Comparison of ENCODE assay signal across 19 cellular contexts in the genomic region with DNA sequence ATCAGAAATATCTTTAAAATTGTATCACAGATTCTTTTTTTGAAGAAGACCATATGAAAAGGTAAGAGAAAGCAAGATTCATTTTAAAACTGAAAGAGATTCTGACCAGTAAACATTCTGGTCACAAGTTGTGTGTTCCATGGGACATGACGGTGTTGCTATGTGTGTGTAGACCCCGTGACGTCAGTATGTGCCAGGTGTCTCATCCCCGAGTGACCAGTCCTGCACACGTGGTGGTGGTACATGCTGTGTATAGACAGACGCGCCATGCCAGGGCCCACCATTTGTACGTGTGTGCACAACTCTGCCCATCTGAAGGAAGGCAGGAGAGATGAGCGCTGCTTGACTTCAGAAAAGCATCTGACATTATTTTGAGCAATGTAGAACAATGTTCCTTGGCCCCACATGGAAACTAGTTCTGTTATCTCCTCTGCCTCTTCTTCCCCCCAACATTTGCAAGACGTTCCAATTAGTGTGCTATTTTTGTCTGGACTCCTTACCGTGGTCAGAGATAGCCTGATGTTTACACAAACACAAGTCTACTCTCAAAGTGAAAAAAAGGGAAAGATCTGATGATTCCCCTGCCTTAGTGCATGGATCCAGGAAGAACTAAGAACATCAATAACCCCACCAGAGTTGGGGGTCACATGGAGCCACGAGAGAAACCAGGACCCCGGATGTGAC. TPM values are rescaled to one million over a fixed set of nuclear protein-coding genes. Genes with fewer than 3 reads are reported as not detected.
DNase-seq lines count a peak whose midpoint lies in the region; ATAC-seq and TF ChIP-seq lines count a peak whose summit lies in the region.
"Had no signal": no experiment of that assay in that cellular context is flagged by ENCODE, and none has a peak within 500 bp of the region (broad histone marks: within the 10 kb centered on the region; RNA-seq: fewer than 3 reads in every experiment).

No MANE protein-coding gene starts in this region.

- no peak for ATAC-seq in CD8-positive, alpha-beta T cell
- ATAC-seq in natural killer cell, result no peak
- no peak for ATAC-seq in GM18505 (IDR thresholded peaks at IDR 0.05; ENCODE audit: unreplicated experiment)
- ATAC-seq: body of pancreas; stimulated activated naive CD8-positive, alpha-beta T cell treated with anti-CD3 and anti-CD28 coated beads, Interleukin-15, amount 100 ng/mL, for 72 hours had no signal

- no peak overlapping the region for H3K4me3 Mint-ChIP-seq in CD8-positive, alpha-beta T cell
- no peak overlapping the region for H3K4me3 Mint-ChIP-seq in activated T-helper 1 cell treated with anti-CD3 and anti-CD28 coated beads, Interleukin-12 subunit alpha, Interleukin-12 subunit beta, Interleukin-2, Interleukin-4 antibody, amounts not matched to agents 30 ng/mL and 10 ng/mL and 1 ng/mL, durations not matched to agents 14 hours and 24 hours and 36 hours
- no peak overlapping the region for H3K4me3 Mint-ChIP-seq in natural killer cell
- H3K4me3 Mint-ChIP-seq in neural progenitor cell, result no peak overlapping the region
- H3K4me3 Mint-ChIP-seq: activated naive CD4-positive, alpha-beta T cell treated with anti-CD3 and anti-CD28 coated beads, Interleukin-2, amount 10 ng/mL, durations not matched to agents 7 days and 5 days; stimulated activated naive CD8-positive, alpha-beta T cell treated with anti-CD3 and anti-CD28 coated beads, Interleukin-15, amount 100 ng/mL, for 72 hours had no signal

- no peak for DNase-seq in CD8-positive, alpha-beta T cell
- DNase-seq in GM20000 (ENCODE audit: low spot score) (peak; percentile 45), natural killer cell (no peak), NCI-H1092 (lab: John Stamatoyannopoulos, UW) (no peak), D341Med (ENCODE audit: low spot score) (no peak), neural progenitor cell (ENCODE audit: low spot score) (no peak)
- no peak for DNase-seq in activated T-helper 1 cell treated with anti-CD3 and anti-CD28 coated beads, Interleukin-12 subunit alpha, Interleukin-12 subunit beta, Interleukin-2, Interleukin-4 antibody, amounts not matched to agents 30 ng/mL and 10 ng/mL and 1 ng/mL, durations not matched to agents 14 hours and 24 hours and 36 hours (ENCODE audit: low spot score)
- DNase-seq: activated CD4-positive, alpha-beta T cell treated with anti-CD3 and anti-CD28 coated beads for 4 hours; activated naive CD4-positive, alpha-beta T cell treated with anti-CD3 and anti-CD28 coated beads, Interleukin-2, amount 10 ng/mL, durations not matched to agents 7 days and 5 days; body of pancreas; Caco-2; colonic mucosa; foreskin fibroblast; hippocampal formation; mesendoderm; NCI-H226; stimulated activated naive CD8-positive, alpha-beta T cell treated with anti-CD3 and anti-CD28 coated beads, Interleukin-15, amount 100 ng/mL, for 72 hours; uterus had no signal

- H3K27ac Mint-ChIP-seq in CD8-positive, alpha-beta T cell, result peak overlapping the region; percentile 78
- H3K27ac Mint-ChIP-seq in activated T-helper 1 cell treated with anti-CD3 and anti-CD28 coated beads, Interleukin-12 subunit alpha, Interleukin-12 subunit beta, Interleukin-2, Interleukin-4 antibody, amounts not matched to agents 30 ng/mL and 10 ng/mL and 1 ng/mL, durations not matched to agents 14 hours and 24 hours and 36 hours, result peak overlapping the region; percentile 30
- H3K27ac Mint-ChIP-seq in natural killer cell, result peak overlapping the region; percentile 74 to 92
- no peak overlapping the region for H3K27ac Mint-ChIP-seq in neural progenitor cell
- H3K27ac Mint-ChIP-seq: activated naive CD4-positive, alpha-beta T cell treated with anti-CD3 and anti-CD28 coated beads, Interleukin-2, amount 10 ng/mL, durations not matched to agents 7 days and 5 days had no signal

- POLR2A ChIA-PET in CD8-positive, alpha-beta T cell (lab: Charles Lee), result no interaction called here

- H2AFZ ChIP-seq in neural progenitor cell (replicated peaks), result no peak overlapping the region

- no peaks in the 10 kb centered on the region for H3K9me3 ChIP-seq in CD8-positive, alpha-beta T cell (ENCODE audit: low read length)
- H3K9me3 ChIP-seq in neural progenitor cell (ENCODE audit: low read depth), result peaks cover 7% of the 10 kb centered on the region
- H3K9me3 ChIP-seq: body of pancreas, Caco-2, colonic mucosa, uterus had no signal

- peaks cover 18% of the 10 kb centered on the region for H3K36me3 ChIP-seq in CD8-positive, alpha-beta T cell (ENCODE audit: insufficient read depth, low read length)
- no peaks in the 10 kb centered on the region for H3K36me3 ChIP-seq in neural progenitor cell
- H3K36me3 ChIP-seq: uterus had no signal

- CTCF ChIA-PET in CD8-positive, alpha-beta T cell (lab: Charles Lee), result no interaction called here

- peaks cover 78% of the 10 kb centered on the region for H3K4me1 Mint-ChIP-seq in CD8-positive, alpha-beta T cell (ENCODE audit: low read depth)
- peaks cover 90% of the 10 kb centered on the region for H3K4me1 Mint-ChIP-seq in activated T-helper 1 cell treated with anti-CD3 and anti-CD28 coated beads, Interleukin-12 subunit alpha, Interleukin-12 subunit beta, Interleukin-2, Interleukin-4 antibody, amounts not matched to agents 30 ng/mL and 10 ng/mL and 1 ng/mL, durations not matched to agents 14 hours and 24 hours and 36 hours (ENCODE audit: low read depth)
- H3K4me1 Mint-ChIP-seq in natural killer cell (peaks cover 71% of the 10 kb centered on the region in 2 donors), neural progenitor cell (no peaks in the 10 kb centered on the region)

- H3F3A ChIP-seq in neural progenitor cell (ENCODE audit: low read depth), result peaks cover 13% of the 10 kb centered on the region

- no peak for TF ChIP-seq POLR2A in GM18505 (IDR thresholded peaks at IDR 0.05; ENCODE audit: borderline replicate concordance, extremely low read depth, insufficient read depth, insufficient read length)

- no peaks in the 10 kb centered on the region for H3K27me3 ChIP-seq in CD8-positive, alpha-beta T cell (ENCODE audit: insufficient read depth, low read length)
- no peaks in the 10 kb centered on the region for H3K27me3 ChIP-seq in neural progenitor cell
- H3K27me3 ChIP-seq: body of pancreas, colonic mucosa, uterus had no signal

- H3K36me3 Mint-ChIP-seq in CD8-positive, alpha-beta T cell, result peaks cover 90% of the 10 kb centered on the region
- H3K36me3 Mint-ChIP-seq in activated T-helper 1 cell treated with anti-CD3 and anti-CD28 coated beads, Interleukin-12 subunit alpha, Interleukin-12 subunit beta, Interleukin-2, Interleukin-4 antibody, amounts not matched to agents 30 ng/mL and 10 ng/mL and 1 ng/mL, durations not matched to agents 14 hours and 24 hours and 36 hours (ENCODE audit: low read depth), result peaks cover 60% of the 10 kb centered on the region
- H3K36me3 Mint-ChIP-seq in natural killer cell (peaks cover 7% of the 10 kb centered on the region), neural progenitor cell (peaks cover 56% of the 10 kb centered on the region)

- peaks cover 5% of the 10 kb centered on the region for H4K20me1 ChIP-seq in neural progenitor cell (ENCODE audit: low read depth)

- no peak overlapping the region for H3K4me2 ChIP-seq in neural progenitor cell

- peaks cover 11% of the 10 kb centered on the region for H3K79me2 ChIP-seq in neural progenitor cell (ENCODE audit: low read depth)

- H3K9ac ChIP-seq in neural progenitor cell, result no peak overlapping the region

- TF ChIP-seq CTCF in CD8-positive, alpha-beta T cell (IDR thresholded peaks at IDR 0.05), result no peak
- no peak for TF ChIP-seq CTCF in GM20000 (IDR thresholded peaks at IDR 0.05; ENCODE audit: extremely low read depth, missing control alignments)
- no peak for TF ChIP-seq CTCF in natural killer cell (IDR thresholded peaks at IDR 0.05)
- no peak for TF ChIP-seq CTCF in neural progenitor cell (IDR thresholded peaks at IDR 0.05)

- H3K27me3 Mint-ChIP-seq in CD8-positive, alpha-beta T cell (ENCODE audit: low read depth), result no peaks in the 10 kb centered on the region
- no peaks in the 10 kb centered on the region for H3K27me3 Mint-ChIP-seq in activated T-helper 1 cell treated with anti-CD3 and anti-CD28 coated beads, Interleukin-12 subunit alpha, Interleukin-12 subunit beta, Interleukin-2, Interleukin-4 antibody, amounts not matched to agents 30 ng/mL and 10 ng/mL and 1 ng/mL, durations not matched to agents 14 hours and 24 hours and 36 hours (ENCODE audit: insufficient read depth)
- no peaks in the 10 kb centered on the region for H3K27me3 Mint-ChIP-seq in natural killer cell (ENCODE audit: low read depth in 2 of 2)
- peaks cover 2% of the 10 kb centered on the region for H3K27me3 Mint-ChIP-seq in neural progenitor cell (ENCODE audit: insufficient read depth, low read depth)
- H3K27me3 Mint-ChIP-seq: activated naive CD4-positive, alpha-beta T cell treated with anti-CD3 and anti-CD28 coated beads, Interleukin-2, amount 10 ng/mL, durations not matched to agents 7 days and 5 days; stimulated activated naive CD8-positive, alpha-beta T cell treated with anti-CD3 and anti-CD28 coated beads, Interleukin-15, amount 100 ng/mL, for 72 hours had no signal

- no peak overlapping the region for H3K27ac ChIP-seq in CD8-positive, alpha-beta T cell (ENCODE audit: low read depth, low read length)
- no peak overlapping the region for H3K27ac ChIP-seq in neural progenitor cell
- H3K27ac ChIP-seq: body of pancreas, colonic mucosa, uterus had no signal

- peaks cover 14% of the 10 kb centered on the region for H3K4me1 ChIP-seq in CD8-positive, alpha-beta T cell (ENCODE audit: insufficient read depth, low read length)
- H3K4me1 ChIP-seq in neural progenitor cell, result peaks cover 13% of the 10 kb centered on the region
- H3K4me1 ChIP-seq: Caco-2, uterus had no signal

- H3K9me3 Mint-ChIP-seq in CD8-positive, alpha-beta T cell, result peaks cover 7% of the 10 kb centered on the region
- H3K9me3 Mint-ChIP-seq in activated T-helper 1 cell treated with anti-CD3 and anti-CD28 coated beads, Interleukin-12 subunit alpha, Interleukin-12 subunit beta, Interleukin-2, Interleukin-4 antibody, amounts not matched to agents 30 ng/mL and 10 ng/mL and 1 ng/mL, durations not matched to agents 14 hours and 24 hours and 36 hours, result peaks cover 8% of the 10 kb centered on the region
- peaks cover 2 to 3% of the 10 kb centered on the region in 2 donors for H3K9me3 Mint-ChIP-seq in natural killer cell
- peaks cover 16% of the 10 kb centered on the region for H3K9me3 Mint-ChIP-seq in neural progenitor cell

- no peak overlapping the region for H3K4me3 ChIP-seq in CD8-positive, alpha-beta T cell (ENCODE audit: low read depth, low read length)
- no peak overlapping the region for H3K4me3 ChIP-seq in neural progenitor cell
- H3K4me3 ChIP-seq: body of pancreas, colonic mucosa, uterus had no signal

- intact Hi-C loops in CD8-positive, alpha-beta T cell (cut with DNase I, micrococcal nuclease), result loop anchor here in 1 of 2 experiments (2.0 kb wide), 1 partner anchor 16 kb away; no protein-coding TSS in a partner anchor
- intact Hi-C loops in activated T-helper 1 cell treated with anti-CD3 and anti-CD28 coated beads, Interleukin-12 subunit alpha, Interleukin-12 subunit beta, Interleukin-2, Interleukin-4 antibody, amounts not matched to agents 30 ng/mL and 10 ng/mL and 1 ng/mL, durations not matched to agents 14 hours and 24 hours and 36 hours (cut with micrococcal nuclease), result no loop called here
- intact Hi-C loops in natural killer cell (cut with micrococcal nuclease), result no loop called here

RNA-seq across cellular contexts. Expression of a gene that starts 51.2 kb away (rescaled TPM):
- 1 to 10 TPM; 7.9 to 9.3 TPM for total RNA-seq in CD8-positive, alpha-beta T cell
- total RNA-seq in activated T-helper 1 cell treated with anti-CD3 and anti-CD28 coated beads, Interleukin-12 subunit alpha, Interleukin-12 subunit beta, Interleukin-2, Interleukin-4 antibody, amounts not matched to agents 30 ng/mL and 10 ng/mL and 1 ng/mL, durations not matched to agents 14 hours and 24 hours and 36 hours, result 64.2 and 75.8 TPM in 2 replicates
- total RNA-seq in natural killer cell (10 to 100 TPM; 50.6 to 68.5 (median 59.8) TPM), neural progenitor cell (ENCODE audit: low replicate concordance) (12.7 and 16.1 TPM in 2 replicates)
